8 cellular contexts compared by ENCODE assay signal in the genomic region with DNA sequence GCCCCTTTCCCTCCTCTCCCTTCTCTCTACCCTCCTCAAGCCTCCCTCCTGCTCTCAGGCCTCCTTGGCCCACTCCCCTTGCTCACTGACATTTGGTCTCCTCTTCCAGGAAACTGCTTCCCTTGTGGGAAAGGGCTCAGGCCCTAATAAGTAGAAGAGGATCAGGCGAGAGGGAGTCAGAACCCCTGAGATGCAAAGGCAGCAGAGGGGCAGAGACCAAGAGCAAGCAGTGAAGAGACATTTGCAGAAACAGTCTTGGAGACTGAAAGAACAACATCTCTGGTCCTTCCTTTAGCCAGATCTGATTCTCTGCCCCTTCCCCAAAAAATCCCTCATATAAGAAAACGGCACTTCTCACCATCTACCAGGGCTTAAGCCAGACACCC. TPM values are rescaled to one million over a fixed set of nuclear protein-coding genes. Genes with fewer than 3 reads are reported as not detected.
DNase-seq lines count a peak whose midpoint lies in the region; ATAC-seq and TF ChIP-seq lines count a peak whose summit lies in the region.

No MANE protein-coding gene starts in this region.

- POLR2A ChIA-PET in activated CD4-positive, alpha-beta T cell treated with anti-CD3 and anti-CD28 coated beads, Interleukin-2, amount 10 ng/mL, durations not matched to agents 7 days and 5 days (lab: Charles Lee) = interaction anchor here (1.7 kb wide), 1 partner anchor 13 kb away, joined by 8 read pairs; no protein-coding TSS in a partner anchor

- H3K27me3 Mint-ChIP-seq in activated CD4-positive, alpha-beta T cell treated with anti-CD3 and anti-CD28 coated beads, Interleukin-2, amount 10 ng/mL, durations not matched to agents 7 days and 5 days = peaks cover 1% of the 10 kb centered on the region

- TF ChIP-seq POLR2A in adrenal gland (IDR thresholded peaks at IDR 0.05) (peak in 1 of 2 donors; percentile 8), testis (IDR thresholded peaks at IDR 0.05) (no peak)

- H3K9me3 Mint-ChIP-seq in activated CD4-positive, alpha-beta T cell treated with anti-CD3 and anti-CD28 coated beads, Interleukin-2, amount 10 ng/mL, durations not matched to agents 7 days and 5 days = no peaks in the 10 kb centered on the region

- H3K4me1 ChIP-seq in adrenal gland (replicated peaks in 1 of 2) (peaks cover 8 to 30% of the 10 kb centered on the region in 2 donors), testis (peaks cover 23% of the 10 kb centered on the region)

- H3K4me3 Mint-ChIP-seq in activated CD4-positive, alpha-beta T cell treated with anti-CD3 and anti-CD28 coated beads, Interleukin-2, amount 10 ng/mL, durations not matched to agents 7 days and 5 days = peak overlapping the region; percentile 88

- DNase-seq in activated CD4-positive, alpha-beta T cell treated with anti-CD3 and anti-CD28 coated beads, Interleukin-2, amount 10 ng/mL, durations not matched to agents 7 days and 5 days = no peak
- no peak for DNase-seq in activated CD4-positive, alpha-beta T cell treated with anti-CD3 and anti-CD28 coated beads, Interleukin-2, amount 50 U/mL, for 4 hours
- DNase-seq in adrenal gland = peak in 1 of 7 donors; percentile 44
- no peak for DNase-seq in testis
- DNase-seq in GM03348 (ENCODE audit: low spot score) = no peak
- DNase-seq in RKO (ENCODE audit: low spot score) = no peak

- no peak for TF ChIP-seq CTCF in adrenal gland (IDR thresholded peaks at IDR 0.05)
- no peak for TF ChIP-seq CTCF in testis (IDR thresholded peaks at IDR 0.05)

- CTCF ChIA-PET in activated CD4-positive, alpha-beta T cell treated with anti-CD3 and anti-CD28 coated beads, Interleukin-2, amount 10 ng/mL, durations not matched to agents 7 days and 5 days (lab: Charles Lee) = interaction anchor here (1.1 to 2.3 kb wide), 6 partner anchors 9 to 479 kb away, joined by 3 to 69 read pairs (median 5); a partner anchor contains a TSS

- H3K27ac ChIP-seq in adrenal gland (peak overlapping the region; percentile 89 to 96 (median 93)), layer of hippocampus (ENCODE audit: low read depth, low read length) (peak overlapping the region; percentile 95), testis (peak overlapping the region; percentile 89 to 95)

- 51 to 70% (median 62%) methylated on average over 2 of the region's 2 CpGs for WGBS in adrenal gland, 4 donors
- WGBS in testis, 2 donors = 24 to 35% methylated on average over 2 of the region's 2 CpGs

- intact Hi-C loops in adrenal gland (cut with DNase I) = no loop called here
- intact Hi-C loops in testis (cut with DNase I; ENCODE audit: low total_unique reads) = no loop called here

- no peak for ATAC-seq in GM19395 (IDR thresholded peaks at IDR 0.05; ENCODE audit: unreplicated experiment)

- H3K36me3 Mint-ChIP-seq in activated CD4-positive, alpha-beta T cell treated with anti-CD3 and anti-CD28 coated beads, Interleukin-2, amount 10 ng/mL, durations not matched to agents 7 days and 5 days (ENCODE audit: low read depth) = peaks cover 50% of the 10 kb centered on the region

- peak overlapping the region; percentile 94 for H3K27ac Mint-ChIP-seq in activated CD4-positive, alpha-beta T cell treated with anti-CD3 and anti-CD28 coated beads, Interleukin-2, amount 10 ng/mL, durations not matched to agents 7 days and 5 days

- peaks cover 0 to 16% of the 10 kb centered on the region in 2 donors for H3K36me3 ChIP-seq in adrenal gland (replicated peaks in 1 of 2)
- H3K36me3 ChIP-seq in testis (ENCODE audit: low read depth, missing control alignments) = no peaks in the 10 kb centered on the region

- H3K27me3 ChIP-seq in adrenal gland (no peaks in the 10 kb centered on the region), layer of hippocampus (ENCODE audit: control insufficient read depth, insufficient read depth, low read length) (no peaks in the 10 kb centered on the region), testis (no peaks in the 10 kb centered on the region)

- peaks cover 44% of the 10 kb centered on the region for H3K4me1 Mint-ChIP-seq in activated CD4-positive, alpha-beta T cell treated with anti-CD3 and anti-CD28 coated beads, Interleukin-2, amount 10 ng/mL, durations not matched to agents 7 days and 5 days

- H3K9me3 ChIP-seq in adrenal gland (replicated peaks in 1 of 3) (no peaks in the 10 kb centered on the region), testis (no peaks in the 10 kb centered on the region)

- peak overlapping the region in 1 of 4 donors; percentile 95 for H3K4me3 ChIP-seq in adrenal gland
- H3K4me3 ChIP-seq in testis = peak overlapping the region; percentile 68 to 92

RNA-seq across cellular contexts. Expression of a gene that starts 1.9 kb away (rescaled TPM):
- 10 to 100 TPM; 74.4 to 77.9 TPM for total RNA-seq in activated CD4-positive, alpha-beta T cell treated with anti-CD3 and anti-CD28 coated beads, Interleukin-2, amount 10 ng/mL, durations not matched to agents 7 days and 5 days
- 10 to 100 TPM; 11.3 to 23.4 (median 18.1) TPM for total RNA-seq in adrenal gland
- 10 to 100 TPM in 2 of 3 donors, 1 to 10 TPM in 1; 3.6 to 44.8 (median 16.3) TPM for polyA plus RNA-seq in adrenal gland
- total RNA-seq in testis = 10 to 100 TPM; 22.6 to 32.8 TPM
- polyA plus RNA-seq in testis (ENCODE audit: insufficient read depth, low read depth, low replicate concordance) = 29.2 TPM

RNA-seq across cellular contexts. Expression of a gene that starts 4.0 kb away (rescaled TPM):
- total RNA-seq in activated CD4-positive, alpha-beta T cell treated with anti-CD3 and anti-CD28 coated beads, Interleukin-2, amount 10 ng/mL, durations not matched to agents 7 days and 5 days = 10 to 100 TPM; 92.5 to 93.4 TPM
- total RNA-seq in adrenal gland (100 to 1,000 TPM in 3 of 8 donors, 10 to 100 TPM in 5; 46.8 to 187 (median 86.7) TPM), testis (10 to 100 TPM; 46.4 to 90.9 TPM)
- polyA plus RNA-seq in adrenal gland (100 to 1,000 TPM in 2 of 3 donors, 10 to 100 TPM in 1; 64.8 to 193 (median 113) TPM), testis (ENCODE audit: insufficient read depth, low read depth, low replicate concordance) (77.7 TPM)

RNA-seq across cellular contexts. Expression of a gene that starts 19.4 kb away (rescaled TPM):
- 10 to 100 TPM; 34.9 to 40.1 TPM for total RNA-seq in activated CD4-positive, alpha-beta T cell treated with anti-CD3 and anti-CD28 coated beads, Interleukin-2, amount 10 ng/mL, durations not matched to agents 7 days and 5 days
- total RNA-seq in adrenal gland = 100 to 1,000 TPM in 1 of 8 donors, 10 to 100 TPM in 7; 44.1 to 221 (median 65.3) TPM
- polyA plus RNA-seq in adrenal gland = 10 to 100 TPM; 43.6 to 49.6 (median 49.2) TPM
- 10 to 100 TPM; 46.1 to 53.5 TPM for total RNA-seq in testis
- 38.9 TPM for polyA plus RNA-seq in testis (ENCODE audit: insufficient read depth, low read depth, low replicate concordance)

RNA-seq across cellular contexts. Expression of a gene that starts 19.7 kb away (rescaled TPM):
- total RNA-seq in activated CD4-positive, alpha-beta T cell treated with anti-CD3 and anti-CD28 coated beads, Interleukin-2, amount 10 ng/mL, durations not matched to agents 7 days and 5 days = 10 to 100 TPM; 43.8 to 44.5 TPM
- 10 to 100 TPM; 46.8 to 60.2 (median 51.9) TPM for total RNA-seq in adrenal gland
- polyA plus RNA-seq in adrenal gland = 10 to 100 TPM; 50.9 to 86.9 (median 51.6) TPM
- 10 to 100 TPM; 70.7 to 74.6 TPM for total RNA-seq in testis
- 154 TPM for polyA plus RNA-seq in testis (ENCODE audit: insufficient read depth, low read depth, low replicate concordance)

RNA-seq across cellular contexts. Expression of a gene that starts 25.1 kb away (rescaled TPM):
- 1,000 to 10,000 TPM; 2,465 to 3,009 TPM for total RNA-seq in activated CD4-positive, alpha-beta T cell treated with anti-CD3 and anti-CD28 coated beads, Interleukin-2, amount 10 ng/mL, durations not matched to agents 7 days and 5 days
- total RNA-seq in adrenal gland = 1,000 to 10,000 TPM in 6 of 8 donors, 100 to 1,000 TPM in 2; 848 to 1,939 (median 1,279) TPM
- polyA plus RNA-seq in adrenal gland = 1,000 to 10,000 TPM; 1,071 to 2,033 (median 1,152) TPM
- total RNA-seq in testis = 1,000 to 10,000 TPM in 1 of 2 donors, 100 to 1,000 TPM in 1; 628 to 1,122 TPM
- polyA plus RNA-seq in testis (ENCODE audit: insufficient read depth, low read depth, low replicate concordance) = 1,146 TPM
